25 cellular contexts compared by ENCODE assay signal in genomic region chr6:97465877-97466710, GRCh38.
A peak's percentile ranks its signal among the peaks of the same experiment; 100 is the strongest.
DNase-seq lines count a peak whose midpoint lies in the region; ATAC-seq and TF ChIP-seq lines count a peak whose summit lies in the region.
"Had no signal": no experiment of that assay in that cellular context is flagged by ENCODE, and none has a peak within 500 bp of the region (broad histone marks: within the 10 kb centered on the region; RNA-seq: fewer than 3 reads in every experiment).

No MANE protein-coding gene starts in this region.

- H3K9me3 ChIP-seq in HUES48 (ENCODE audit: control insufficient read depth, insufficient read depth, low read length), result no peaks in the 10 kb centered on the region
- H3K9me3 ChIP-seq in right atrium auricular region, result no peaks in the 10 kb centered on the region
- H3K9me3 ChIP-seq: adrenal gland had no signal

- H3K4me3 ChIP-seq in HUES48 (ENCODE audit: low read depth, low read length) (no peak overlapping the region), right atrium auricular region (no peak overlapping the region)
- H3K4me3 ChIP-seq: adrenal gland, cardiac muscle cell, PC-9, smooth muscle cell had no signal

- no peak for ATAC-seq in HG02981 (IDR thresholded peaks at IDR 0.05; ENCODE audit: unreplicated experiment)
- ATAC-seq: foreskin keratinocyte, HepG2 had no signal

- H3K27ac ChIP-seq in HUES48 (ENCODE audit: low read depth, low read length) (peak overlapping the region; percentile 45), substantia nigra (ENCODE audit: low read depth, low read length, poor library complexity, severe bottlenecking) (peak overlapping the region; percentile 8), right atrium auricular region (no peak overlapping the region)
- H3K27ac ChIP-seq: adrenal gland, cardiac muscle cell, foreskin keratinocyte, parathyroid adenoma, PC-9, VCaP had no signal

- H3K27me3 ChIP-seq in HUES48 (ENCODE audit: control insufficient read depth, insufficient read depth, low read length) (no peaks in the 10 kb centered on the region), right atrium auricular region (no peaks in the 10 kb centered on the region)
- H3K27me3 ChIP-seq: adrenal gland, cardiac muscle cell had no signal

- H3K36me3 ChIP-seq in HUES48 (ENCODE audit: control insufficient read depth, insufficient read depth, low read length) (no peaks in the 10 kb centered on the region), right atrium auricular region (no peaks in the 10 kb centered on the region)
- H3K36me3 ChIP-seq: adrenal gland, cardiac muscle cell had no signal

- H3K4me1 ChIP-seq in HUES48 (ENCODE audit: control insufficient read depth, insufficient read depth, low read length) (peaks cover 14% of the 10 kb centered on the region), right atrium auricular region (no peaks in the 10 kb centered on the region)
- H3K4me1 ChIP-seq: adrenal gland, foreskin keratinocyte, parathyroid adenoma had no signal

- H3K9ac ChIP-seq in HUES48 (ENCODE audit: low read depth, low read length), result no peak overlapping the region
- H3K9ac ChIP-seq: parathyroid adenoma had no signal

- no peak for TF ChIP-seq CTCF in right atrium auricular region (IDR thresholded peaks at IDR 0.05)

- DNase-seq in astrocyte of the hippocampus (ENCODE audit: low read depth, low spot score) (peak; percentile 39), inferior parietal cortex (ENCODE audit: extremely low spot score) (peak; percentile 53), substantia nigra (lab: John Stamatoyannopoulos, UW) (peak in 12 of 49 donors; percentile 5 to 56 (median 19)), right atrium auricular region (ENCODE audit: low spot score) (no peak), hepatic stellate cell (ENCODE audit: low spot score) (no peak)
- no peak for DNase-seq in effector CD4-positive, alpha-beta T cell
- DNase-seq: activated CD4-positive, alpha-beta memory T cell treated with anti-CD3 and anti-CD28 coated beads for 36 hours; activated gamma-delta T cell treated with Interleukin-2 at 50 U/mL for 16 hours; adrenal gland; CD8-positive, alpha-beta memory T cell; DND-41; erythroblast; foreskin keratinocyte; naive B cell; NCI-H1105; NCI-H82; PC-9; stimulated activated CD4-positive, alpha-beta T cell treated with anti-CD3 and anti-CD28 coated beads, Interleukin-4, amount 100 ng/mL, for 24 hours had no signal

Comparison
In these comparisons a context has a peak if more than half of its experiments do, and no peak if none do; other contexts are left out.
1. H3K27ac ChIP-seq: peak in HUES48 (single experiment) and substantia nigra (single experiment); none in right atrium auricular region (0 of 2).
2. DNase-seq: peak in astrocyte of the hippocampus (single experiment) and inferior parietal cortex (single experiment); none in effector CD4-positive, alpha-beta T cell (single experiment), right atrium auricular region (single experiment) and hepatic stellate cell (single experiment).